ENCODE assay signal across 18 cellular contexts in the genomic region with DNA sequence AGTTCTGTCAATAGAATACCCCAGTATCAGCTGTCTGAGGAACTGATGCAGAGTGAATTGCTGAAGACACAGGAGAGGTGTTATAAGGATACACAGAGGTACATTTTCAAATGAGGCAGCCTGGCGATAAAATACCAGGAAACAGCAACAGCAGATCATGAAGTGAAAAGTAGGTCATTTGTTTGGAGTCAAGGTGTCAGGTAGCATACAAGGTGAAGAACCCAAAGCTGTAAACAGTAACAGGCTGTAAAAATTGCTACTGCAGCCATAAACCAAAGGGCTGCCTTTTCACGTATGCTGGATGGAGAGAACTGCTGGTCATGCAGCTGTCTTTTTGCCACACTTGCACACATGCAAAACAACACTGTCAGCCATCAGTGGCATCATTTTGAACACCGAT. TPM values are rescaled to one million over a fixed set of nuclear protein-coding genes. Genes with fewer than 3 reads are reported as not detected.
"Had no signal": no experiment of that assay in that cellular context is flagged by ENCODE, and none has a peak within 500 bp of the region (broad histone marks: within the 10 kb centered on the region; RNA-seq: fewer than 3 reads in every experiment).

No MANE protein-coding gene starts in this region.

- H3K4me1 Mint-ChIP-seq: activated B cell treated with CpG ODN at 0.5 μM for 24 hours had no signal

- H3K9me3 Mint-ChIP-seq: activated B cell treated with CpG ODN at 0.5 μM for 24 hours; activated naive CD4-positive, alpha-beta T cell treated with anti-CD3 and anti-CD28 coated beads, Interleukin-2, amount 10 ng/mL, durations not matched to agents 7 days and 5 days; activated T-cell treated with anti-CD3 and anti-CD28 coated beads, Interleukin-2, amount 50 U/mL, for 72 hours; nephron had no signal

- H3K9me3 ChIP-seq: left lung, neutrophil, pancreas had no signal

- H3K4me1 ChIP-seq: left lung, pancreas had no signal

- H3K36me3 Mint-ChIP-seq: activated naive CD4-positive, alpha-beta T cell treated with anti-CD3 and anti-CD28 coated beads, Interleukin-2, amount 10 ng/mL, durations not matched to agents 7 days and 5 days had no signal

- H3K4me3 ChIP-seq: cardiac muscle cell, left lung, pancreas had no signal

- H3K27ac ChIP-seq: cardiac muscle cell, left lung, neutrophil, pancreas had no signal

- H3K27me3 ChIP-seq: pancreas had no signal

- H3K27ac Mint-ChIP-seq: activated B cell treated with CpG ODN at 0.5 μM for 24 hours; activated CD4-positive, alpha-beta T cell treated with anti-CD3 and anti-CD28 coated beads for 36 hours; activated naive CD4-positive, alpha-beta T cell treated with anti-CD3 and anti-CD28 coated beads, Interleukin-2, amount 10 ng/mL, durations not matched to agents 7 days and 5 days; activated T-cell treated with anti-CD3 and anti-CD28 coated beads, Interleukin-2, amount 50 U/mL, for 72 hours; nephron; T-helper 17 cell had no signal

- H3K36me3 ChIP-seq: cardiac muscle cell, left lung, neutrophil, pancreas had no signal

- DNase-seq: activated B cell treated with CpG ODN at 0.5 μM for 24 hours; activated CD4-positive, alpha-beta T cell treated with anti-CD3 and anti-CD28 coated beads for 36 hours; activated CD4-positive, alpha-beta T cell treated with anti-CD3 and anti-CD28 coated beads, Interleukin-2, amount 50 U/mL, for 4 hours; activated effector memory CD4-positive, alpha-beta T cell treated with anti-CD3 and anti-CD28 coated beads, Interleukin-2, amount 50 U/mL, for 16 hours; activated naive CD4-positive, alpha-beta T cell treated with anti-CD3 and anti-CD28 coated beads, Interleukin-2, amount 10 ng/mL, durations not matched to agents 7 days and 5 days; amygdala; erythroblast; foreskin fibroblast; left lung; pancreas; right cardiac atrium; stimulated activated CD4-positive, alpha-beta T cell treated with anti-CD3 and anti-CD28 coated beads, Interleukin-4, amount 100 ng/mL, for 24 hours; stimulated activated naive CD4-positive, alpha-beta T cell treated with Interleukin-2 at 50 U/mL for 16 hours; T-helper 17 cell had no signal

- H3K4me3 Mint-ChIP-seq: activated B cell treated with CpG ODN at 0.5 μM for 24 hours; activated CD4-positive, alpha-beta T cell treated with anti-CD3 and anti-CD28 coated beads for 36 hours; activated naive CD4-positive, alpha-beta T cell treated with anti-CD3 and anti-CD28 coated beads, Interleukin-2, amount 10 ng/mL, durations not matched to agents 7 days and 5 days; nephron; T-helper 17 cell had no signal

- H3K27me3 Mint-ChIP-seq: activated naive CD4-positive, alpha-beta T cell treated with anti-CD3 and anti-CD28 coated beads, Interleukin-2, amount 10 ng/mL, durations not matched to agents 7 days and 5 days had no signal

RNA-seq across cellular contexts. Expression of gene IRAK4, which starts 56.7 kb away (rescaled TPM):
- total RNA-seq: cardiac muscle cell had no signal
- polyA plus RNA-seq: cardiac muscle cell had no signal

RNA-seq across cellular contexts. Expression of gene PUS7L, which starts 56.8 kb away (rescaled TPM):
- total RNA-seq: cardiac muscle cell had no signal
